In genomic region chr2:173028141-173028540, GRCh38 we compare ENCODE assay signal across 10 cellular contexts. TPM values are rescaled to one million over a fixed set of nuclear protein-coding genes. Genes with fewer than 3 reads are reported as not detected.
DNase-seq lines count a peak whose midpoint lies in the region; ATAC-seq and TF ChIP-seq lines count a peak whose summit lies in the region.
"Had no signal": no experiment of that assay in that cellular context is flagged by ENCODE, and none has a peak within 500 bp of the region (broad histone marks: within the 10 kb centered on the region; RNA-seq: fewer than 3 reads in every experiment).

No MANE protein-coding gene starts in this region.

- H3K9me2 ChIP-seq in GM23248 (ENCODE audit: insufficient read depth) = no peaks in the 10 kb centered on the region

- H3K79me2 ChIP-seq in GM23248 (ENCODE audit: insufficient read depth) = no peaks in the 10 kb centered on the region

- H3K36me3 Mint-ChIP-seq in brain (peaks cover 13% of the 10 kb centered on the region), WTC11 (no peaks in the 10 kb centered on the region)

- H3K9ac ChIP-seq in GM23248 (no peak overlapping the region), skeletal muscle tissue (ENCODE audit: low read depth in 1 of 3, low read length in 3 of 3) (peak overlapping the region; percentile 51 to 82 (median 81))

- peak overlapping the region; percentile 57 for H2AFZ ChIP-seq in GM23248

- H3K4me1 ChIP-seq in GM23248 (ENCODE audit: insufficient read depth) (peaks cover 5% of the 10 kb centered on the region; the same call in 1 of the 2 replicates), skeletal muscle tissue (ENCODE audit: control insufficient read depth in 3 of 3, insufficient read depth in 3 of 3, low read length in 3 of 3) (peaks cover 38 to 44% (median 40%) of the 10 kb centered on the region in 3 donors), adrenal gland (replicated peaks in 1 of 2) (peaks cover 0 to 5% of the 10 kb centered on the region in 2 donors)
- H3K4me1 ChIP-seq: BE2C had no signal

- H3K9me3 ChIP-seq in GM23248 (ENCODE audit: low read depth) (no peaks in the 10 kb centered on the region), skeletal muscle tissue (ENCODE audit: control insufficient read depth in 3 of 3, low read length in 3 of 3) (no peaks in the 10 kb centered on the region), adrenal gland (replicated peaks in 1 of 3) (no peaks in the 10 kb centered on the region)
- H3K9me3 ChIP-seq: BE2C had no signal

- H3K27me3 ChIP-seq in GM23248 (replicated peaks; ENCODE audit: insufficient read depth) (no peaks in the 10 kb centered on the region), skeletal muscle tissue (ENCODE audit: control insufficient read depth in 3 of 3, insufficient read depth in 3 of 3, low read length in 3 of 3) (no peaks in the 10 kb centered on the region), adrenal gland (no peaks in the 10 kb centered on the region)
- H3K27me3 ChIP-seq: BE2C had no signal

- TF ChIP-seq POLR2A in adrenal gland (IDR thresholded peaks at IDR 0.05) = no peak

- WGBS in GM23248 (ENCODE audit: low coverage in 1 of 2, low lambda C conversion rate in 2 of 2, missing lambda C conversion rate in 2 of 2), 2 experiments = 83 to 85% methylated on average over 1 of the region's 1 CpG
- WGBS in adrenal gland, 4 donors = 72 to 100% (median 85%) methylated on average over 1 of the region's 1 CpG

- no peaks in the 10 kb centered on the region for H3K27me3 Mint-ChIP-seq in brain
- H3K27me3 Mint-ChIP-seq in WTC11 (ENCODE audit: low read depth) = no peaks in the 10 kb centered on the region

- H3K36me3 ChIP-seq in GM23248 (ENCODE audit: low read depth) (no peaks in the 10 kb centered on the region), skeletal muscle tissue (ENCODE audit: control insufficient read depth in 3 of 3, insufficient read depth in 3 of 3, low read length in 3 of 3) (no peaks in the 10 kb centered on the region), adrenal gland (replicated peaks in 1 of 2) (peaks cover 0 to 69% of the 10 kb centered on the region in 2 donors)
- H3K36me3 ChIP-seq: BE2C had no signal

- in situ Hi-C loops in GM23248 (cut with MboI) = loop anchor here (5.0 kb wide), 1 partner anchor 184 kb away; no protein-coding TSS in a partner anchor

- H3K4me3 ChIP-seq in GM23248 = no peak overlapping the region
- peak overlapping the region in 2 of 3 donors; percentile 4 to 34 for H3K4me3 ChIP-seq in skeletal muscle tissue (ENCODE audit: low read length in 3 of 3)
- H3K4me3 ChIP-seq in adrenal gland = no peak overlapping the region

- TF ChIP-seq CTCF in brain (conservative IDR thresholded peaks at IDR 0.05) (no peak), WTC11 (IDR thresholded peaks at IDR 0.05) (no peak), adrenal gland (IDR thresholded peaks at IDR 0.05) (no peak)

- H3F3A ChIP-seq in GM23248 (ENCODE audit: insufficient read depth) = no peaks in the 10 kb centered on the region

- intact Hi-C loops in left ventricle myocardium superior (cut with micrococcal nuclease) (no loop called here), adrenal gland (cut with DNase I) (loop anchor here (5.0 to 10.0 kb wide), 2 partner anchors 184 to 223 kb away; no protein-coding TSS in a partner anchor)

- H3K4me1 Mint-ChIP-seq in brain (peaks cover 55% of the 10 kb centered on the region), WTC11 (peaks cover 11% of the 10 kb centered on the region; the same call in 1 of the 2 replicates)

- CTCF ChIA-PET in WTC11 (lab: Charles Lee) = interaction anchor here (0.5 to 2.2 kb wide), 33 partner anchors 8 to 584 kb away, joined by 3 to 23 read pairs (median 4); partner anchors contain the start of genes CDCA7 and MAP3K20

- no peak overlapping the region for H3K27ac ChIP-seq in GM23248
- H3K27ac ChIP-seq in skeletal muscle tissue (ENCODE audit: low read depth, low read length) = peak overlapping the region; percentile 98
- peak overlapping the region in 2 of 5 donors; percentile 22 to 42 for H3K27ac ChIP-seq in adrenal gland
- H3K27ac ChIP-seq: epithelial cell of prostate had no signal

- H3K27ac Mint-ChIP-seq in brain (peak overlapping the region in 4 of 5 experiments; percentile 18 to 83 (median 58)), WTC11 (no peak overlapping the region)

- POLR2A ChIA-PET in WTC11 (lab: Charles Lee) = no interaction called here

- H3K4me2 ChIP-seq in GM23248 (ENCODE audit: unreplicated experiment) = no peak overlapping the region

- H3K9me3 Mint-ChIP-seq in brain (no peaks in the 10 kb centered on the region), WTC11 (no peaks in the 10 kb centered on the region)

- H3K4me3 Mint-ChIP-seq in brain (no peak overlapping the region), WTC11 (no peak overlapping the region)

- H4K20me1 ChIP-seq in GM23248 (ENCODE audit: insufficient read depth) = no peaks in the 10 kb centered on the region

- DNase-seq in GM23248 (peak; percentile 10), left ventricle myocardium superior (no peak), AG20443 (ENCODE audit: low spot score) (no peak), WTC11 (ENCODE audit: low spot score) (no peak), adrenal gland (no peak), NCI-H748 treated with DMSO at 0.1 percent for 48 hours (lab: John Stamatoyannopoulos, UW) (no peak)

- ATAC-seq in left ventricle myocardium superior (peak; percentile 69), WTC11 (no peak)

TF ChIP-seq in WTC11, 78 proteins besides CTCF, POLR2A, EP300 and RAD21 (continues in another document):
- TF ChIP-seq SMAD4 (CRISPR knock-in tag; IDR thresholded peaks at IDR 0.05) = no peak
- no peak for TF ChIP-seq ZNF671 (CRISPR knock-in tag; IDR thresholded peaks at IDR 0.05)
- no peak for TF ChIP-seq ATF6 (CRISPR knock-in tag; IDR thresholded peaks at IDR 0.05)
- TF ChIP-seq GTF2I (CRISPR knock-in tag; conservative IDR thresholded peaks at IDR 0.05) = no peak
- no peak for TF ChIP-seq NFYB (CRISPR knock-in tag; conservative IDR thresholded peaks at IDR 0.05; ENCODE audit: low read depth)
- TF ChIP-seq TEAD4 (CRISPR knock-in tag; IDR thresholded peaks at IDR 0.05) = no peak
- no peak for TF ChIP-seq NFE2L1 (CRISPR knock-in tag; IDR thresholded peaks at IDR 0.05)
- no peak for TF ChIP-seq ATF3 (CRISPR knock-in tag; conservative IDR thresholded peaks at IDR 0.05)
- no peak for TF ChIP-seq EMX1 (CRISPR knock-in tag; IDR thresholded peaks at IDR 0.05)
- TF ChIP-seq MAX (CRISPR knock-in tag; IDR thresholded peaks at IDR 0.05) = no peak
- TF ChIP-seq ETV6 (CRISPR knock-in tag; IDR thresholded peaks at IDR 0.05) = no peak

RNA-seq across cellular contexts. Expression of gene MAP3K20, which starts 47.5 kb away (rescaled TPM):
- total RNA-seq in GM23248 (2014; rRNA removed; shearing (Covaris generic)) = 55.0 and 57.3 TPM in 2 replicates
- polyA plus RNA-seq in GM23248 (2016; fragmentation: Nextera tagmentation; extraction: Ambion mirVana) = 68.9 and 71.6 TPM in 2 replicates
- 12.3 TPM for polyA plus RNA-seq in brain (ENCODE audit: insufficient read depth, low read depth, low replicate concordance)
- total RNA-seq in left ventricle myocardium superior = 429 TPM
- 52.7 TPM for total RNA-seq in skeletal muscle tissue
- total RNA-seq in WTC11 (2021) = 14.2 to 15.2 TPM (median 14.5 TPM) in 3 replicates
- total RNA-seq in adrenal gland = 10 to 100 TPM; 10.9 to 54.2 (median 29.1) TPM
- 10 to 100 TPM in 1 of 3 donors, 1 to 10 TPM in 2; 8.1 to 26.8 (median 9.3) TPM for polyA plus RNA-seq in adrenal gland

Comparison
In these comparisons a context has a peak if more than half of its experiments do, and no peak if none do; other contexts are left out.
1. H3K4me3 ChIP-seq: peak in skeletal muscle tissue (2 of 3); none in GM23248 (single experiment) and adrenal gland (0 of 4).